Comparison of ENCODE assay signal across 24 cellular contexts in genomic region chr7:158097511-158098124, GRCh38.
DNase-seq lines count a peak whose midpoint lies in the region; ATAC-seq and TF ChIP-seq lines count a peak whose summit lies in the region.
"Had no signal": no experiment of that assay in that cellular context is flagged by ENCODE, and none has a peak within 500 bp of the region (broad histone marks: within the 10 kb centered on the region; RNA-seq: fewer than 3 reads in every experiment).

No MANE protein-coding gene starts in this region.

- H3K27ac ChIP-seq in stomach: no peak overlapping the region
- H3K27ac ChIP-seq: brain microvascular endothelial cell, epithelial cell of prostate, left lung, ovary, Peyer's patch, skin epidermis had no signal

- TF ChIP-seq POLR2A in stomach (IDR thresholded peaks at IDR 0.05): no peak

- TF ChIP-seq EP300 in stomach (IDR thresholded peaks at IDR 0.05): no peak

- DNase-seq in NCI-H1436 treated with DMSO at 0.1 percent for 48 hours (lab: John Stamatoyannopoulos, UW) (peak; percentile 40), NCI-H1436 (lab: John Stamatoyannopoulos, UW) (no peak), NCI-H526 treated with DMSO at 0.1 percent for 48 hours (lab: John Stamatoyannopoulos, UW) (peak; percentile 78), islet precursor cell (peak; percentile 53), stomach (peak; percentile 14), UCSD-AML1 (lab: John Stamatoyannopoulos, UW; ENCODE audit: unreplicated experiment) (no peak), SHP77 (lab: John Stamatoyannopoulos, UW) (no peak)
- DNase-seq: activated CD4-positive, alpha-beta memory T cell treated with anti-CD3 and anti-CD28 coated beads for 36 hours; activated naive CD8-positive, alpha-beta T cell treated with anti-CD3 and anti-CD28 coated beads for 36 hours; activated T-cell treated with anti-CD3 and anti-CD28 coated beads, Interleukin-2, amount 50 U/mL, for 48 hours; brain microvascular endothelial cell; C1 segment of cervical spinal cord; foreskin melanocyte; NCI-H187 treated with DMSO at 0.1 percent for 48 hours; NCI-H774; stimulated activated CD4-positive, alpha-beta T cell treated with anti-CD3 and anti-CD28 coated beads, Interleukin-4, amount 100 ng/mL, for 4 hours; stimulated activated CD8-positive, alpha-beta memory T cell treated with anti-CD3 and anti-CD28 coated beads, Interleukin-4, amount 100 ng/mL, for 48 hours; SW 1271 had no signal

- no peaks in the 10 kb centered on the region for H3K27me3 ChIP-seq in stomach
- H3K27me3 ChIP-seq: brain microvascular endothelial cell, ovary, Peyer's patch had no signal

- peaks cover 0 to 7% (median 4%) of the 10 kb centered on the region in 4 donors for H3K9me3 ChIP-seq in stomach
- H3K9me3 ChIP-seq: ovary, Peyer's patch had no signal

- peaks cover 0 to under 1% (median under 1%) of the 10 kb centered on the region in 4 donors for H3K36me3 ChIP-seq in stomach
- H3K36me3 ChIP-seq: brain microvascular endothelial cell, left lung, ovary, Peyer's patch had no signal

- TF ChIP-seq CTCF in stomach (IDR thresholded peaks at IDR 0.05): no peak

- intact Hi-C loops in stomach (cut with DNase I; ENCODE audit: low total_unique reads): no loop called here

- 82 to 92% (median 87%) methylated on average over 32 to 34 of the region's 34 CpGs for WGBS in stomach, 5 donors

- H3K4me3 ChIP-seq in stomach: no peak overlapping the region
- H3K4me3 ChIP-seq: left lung, ovary, Peyer's patch, skin epidermis had no signal

- H3K4me1 ChIP-seq in stomach: no peaks in the 10 kb centered on the region
- H3K4me1 ChIP-seq: left lung, Peyer's patch had no signal

- no peak for ATAC-seq in HG03460 (IDR thresholded peaks at IDR 0.05; ENCODE audit: unreplicated experiment)
- ATAC-seq: left lung had no signal

Comparison
In these comparisons a context has a peak if more than half of its experiments do, and no peak if none do; other contexts are left out.
1. DNase-seq: peak in NCI-H1436 treated with DMSO at 0.1 percent for 48 hours (single experiment), NCI-H526 treated with DMSO at 0.1 percent for 48 hours (single experiment), islet precursor cell (single experiment) and stomach (single experiment); none in NCI-H1436 (single experiment), UCSD-AML1 (single experiment) and SHP77 (0 of 2).